Comparison of ENCODE assay signal across 22 cellular contexts in the genomic region with DNA sequence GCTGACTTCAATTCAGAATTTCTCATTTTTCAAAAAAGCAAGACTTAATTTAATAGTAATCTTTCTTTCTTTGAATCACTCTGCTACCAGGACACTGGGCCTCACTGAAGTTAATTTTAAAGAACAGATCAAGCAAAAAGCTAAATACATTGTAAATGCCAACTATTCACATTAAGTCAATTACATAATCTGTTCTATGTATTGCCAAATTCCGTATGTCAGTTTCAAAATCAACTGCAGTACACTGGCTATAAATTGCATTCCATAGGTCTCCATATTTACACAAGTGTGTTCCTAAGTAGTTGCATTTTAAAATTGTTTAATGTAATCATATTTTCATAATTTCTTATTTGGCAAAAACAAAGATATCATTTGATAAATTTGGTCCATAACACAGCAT. TPM values are rescaled to one million over a fixed set of nuclear protein-coding genes. Genes with fewer than 3 reads are reported as not detected.
DNase-seq lines count a peak whose midpoint lies in the region; ATAC-seq lines count a peak whose summit lies in the region.
"Had no signal": no experiment of that assay in that cellular context is flagged by ENCODE, and none has a peak within 500 bp of the region (broad histone marks: within the 10 kb centered on the region; RNA-seq: fewer than 3 reads in every experiment).

No MANE protein-coding gene starts in this region.

- H3K27me3 Mint-ChIP-seq in activated naive CD4-positive, alpha-beta T cell treated with anti-CD3 and anti-CD28 coated beads for 36 hours (ENCODE audit: low read depth), result no peaks in the 10 kb centered on the region
- H3K27me3 Mint-ChIP-seq in T-helper 17 cell, result no peaks in the 10 kb centered on the region
- H3K27me3 Mint-ChIP-seq in naive B cell, result no peaks in the 10 kb centered on the region

- intact Hi-C loops in activated naive CD4-positive, alpha-beta T cell treated with anti-CD3 and anti-CD28 coated beads for 36 hours (cut with micrococcal nuclease), result no loop called here

- peaks cover 89% of the 10 kb centered on the region for H3K4me1 ChIP-seq in Karpas-422 (ENCODE audit: low read length)

- peaks cover 94% of the 10 kb centered on the region for H3K4me1 Mint-ChIP-seq in activated naive CD4-positive, alpha-beta T cell treated with anti-CD3 and anti-CD28 coated beads for 36 hours (ENCODE audit: low read depth)
- H3K4me1 Mint-ChIP-seq in T-helper 17 cell (peaks cover 68% of the 10 kb centered on the region), naive B cell (peaks cover 65 to 97% (median 91%) of the 10 kb centered on the region in 3 donors)

- CTCF ChIA-PET in activated naive CD4-positive, alpha-beta T cell treated with anti-CD3 and anti-CD28 coated beads for 36 hours (lab: Charles Lee), result interaction anchor here (1.2 kb wide), 1 partner anchor 36 kb away, joined by 4 read pairs; no protein-coding TSS in a partner anchor

- H2AFZ ChIP-seq in Karpas-422 (ENCODE audit: low read length), result no peak overlapping the region

- no peaks in the 10 kb centered on the region for H3K27me3 ChIP-seq in Karpas-422 (ENCODE audit: low read length)
- H3K27me3 ChIP-seq: thyroid gland had no signal

- H3K36me3 ChIP-seq in Karpas-422 (ENCODE audit: insufficient read depth, low read length), result no peaks in the 10 kb centered on the region
- H3K36me3 ChIP-seq: HAP-1, thyroid gland had no signal

- H3K27ac Mint-ChIP-seq in activated naive CD4-positive, alpha-beta T cell treated with anti-CD3 and anti-CD28 coated beads for 36 hours, result peak overlapping the region; percentile 19
- peak overlapping the region in 1 of 2 donors; percentile 8 for H3K27ac Mint-ChIP-seq in activated naive CD4-positive, alpha-beta T cell treated with anti-CD3 and anti-CD28 coated beads, Interleukin-2, amount 50 U/mL, for 72 hours
- H3K27ac Mint-ChIP-seq in T-helper 17 cell (peak overlapping the region; percentile 93), naive B cell (peak overlapping the region in 3 of 6 donors; percentile 24 to 85 (median 64))
- H3K27ac Mint-ChIP-seq: endodermal cell had no signal

- peaks cover 96% of the 10 kb centered on the region for H3K79me2 ChIP-seq in Karpas-422 (ENCODE audit: low read length)

- H4K20me1 ChIP-seq in Karpas-422 (ENCODE audit: insufficient read depth, low read depth, low read length), result peaks cover 51% of the 10 kb centered on the region

- no peaks in the 10 kb centered on the region for H3K9me3 Mint-ChIP-seq in activated naive CD4-positive, alpha-beta T cell treated with anti-CD3 and anti-CD28 coated beads for 36 hours
- peaks cover 3 to 15% of the 10 kb centered on the region in 2 donors for H3K9me3 Mint-ChIP-seq in activated naive CD4-positive, alpha-beta T cell treated with anti-CD3 and anti-CD28 coated beads, Interleukin-2, amount 50 U/mL, for 72 hours
- H3K9me3 Mint-ChIP-seq in naive B cell, result peaks cover 0 to 2% (median 0%) of the 10 kb centered on the region in 7 donors

- DNase-seq in activated naive CD4-positive, alpha-beta T cell treated with anti-CD3 and anti-CD28 coated beads for 36 hours, result no peak
- DNase-seq in activated naive CD4-positive, alpha-beta T cell treated with anti-CD3 and anti-CD28 coated beads, Interleukin-2, amount 50 U/mL, for 72 hours (ENCODE audit: low spot score in 2 of 2), result no peak
- no peak for DNase-seq in Karpas-422
- DNase-seq in T-helper 17 cell, result no peak
- DNase-seq in naive B cell, result no peak
- no peak for DNase-seq in NCI-H2227 (lab: John Stamatoyannopoulos, UW; ENCODE audit: unreplicated experiment)
- DNase-seq in T-helper 1 cell, result no peak
- DNase-seq: activated CD4-positive, CD25-positive, alpha-beta regulatory T cell treated with anti-CD3 and anti-CD28 coated beads, Interleukin-2, amount 50 U/mL, for 72 hours; amniotic stem cell; endodermal cell; GF-D8; left cardiac atrium; MM.1S; NCI-H187; NCI-H226; occipital lobe; small intestine; stimulated activated naive CD4-positive, alpha-beta T cell treated with Interleukin-2 at 50 U/mL for 16 hours; thyroid gland had no signal

- no peak for ATAC-seq in activated naive CD4-positive, alpha-beta T cell treated with anti-CD3 and anti-CD28 coated beads, Interleukin-2, amount 50 U/mL, for 72 hours
- ATAC-seq in T-helper 17 cell (no peak), naive B cell (ENCODE audit: low read depth in 2 of 2) (no peak), GM21576 (IDR thresholded peaks at IDR 0.05; ENCODE audit: unreplicated experiment) (no peak)
- ATAC-seq: left cardiac atrium had no signal

- peak overlapping the region; percentile 6 for H3K4me2 ChIP-seq in Karpas-422 (ENCODE audit: low read depth, low read length, poor library complexity, severe bottlenecking)

- H3K9ac ChIP-seq in Karpas-422 (ENCODE audit: low read length), result no peak overlapping the region

- H3K4me3 Mint-ChIP-seq in activated naive CD4-positive, alpha-beta T cell treated with anti-CD3 and anti-CD28 coated beads for 36 hours, result no peak overlapping the region
- no peak overlapping the region for H3K4me3 Mint-ChIP-seq in T-helper 17 cell
- peak overlapping the region in 5 of 8 donors; percentile 29 to 68 (median 47) for H3K4me3 Mint-ChIP-seq in naive B cell
- H3K4me3 Mint-ChIP-seq: endodermal cell had no signal

- no peaks in the 10 kb centered on the region for H3K9me2 ChIP-seq in Karpas-422 (replicated peaks; ENCODE audit: insufficient read depth, low read length)

- H3K9me3 ChIP-seq in Karpas-422 (ENCODE audit: low read length) (no peaks in the 10 kb centered on the region), T-helper 17 cell (ENCODE audit: control insufficient read depth, low read length, poor library complexity, severe bottlenecking) (no peaks in the 10 kb centered on the region)
- H3K9me3 ChIP-seq: HAP-1, thyroid gland had no signal

- no peak overlapping the region for H3K4me3 ChIP-seq in Karpas-422 (ENCODE audit: low read length)
- H3K4me3 ChIP-seq: coronary artery, HAP-1, thyroid gland had no signal

- peaks cover 13% of the 10 kb centered on the region for H3K36me3 Mint-ChIP-seq in activated naive CD4-positive, alpha-beta T cell treated with anti-CD3 and anti-CD28 coated beads for 36 hours (ENCODE audit: low read depth)
- H3K36me3 Mint-ChIP-seq in activated naive CD4-positive, alpha-beta T cell treated with anti-CD3 and anti-CD28 coated beads, Interleukin-2, amount 50 U/mL, for 72 hours, result peaks cover 17 to 73% of the 10 kb centered on the region in 2 donors
- H3K36me3 Mint-ChIP-seq in T-helper 17 cell (ENCODE audit: low read depth) (no peaks in the 10 kb centered on the region), naive B cell (peaks cover 11 to 17% of the 10 kb centered on the region in 2 donors)

- peak overlapping the region; percentile 32 for H3K27ac ChIP-seq in Karpas-422 (ENCODE audit: low read length)
- H3K27ac ChIP-seq: coronary artery, thyroid gland had no signal

RNA-seq across cellular contexts. Expression of a gene that starts 10.1 kb away (rescaled TPM):
- total RNA-seq in activated naive CD4-positive, alpha-beta T cell treated with anti-CD3 and anti-CD28 coated beads for 36 hours, result 10 to 100 TPM; 30.9 to 32.1 TPM
- 10 to 100 TPM; 40.4 to 57.8 TPM for total RNA-seq in activated naive CD4-positive, alpha-beta T cell treated with anti-CD3 and anti-CD28 coated beads, Interleukin-2, amount 50 U/mL, for 72 hours
- 27.6 and 51.6 TPM in 2 replicates for total RNA-seq in Karpas-422 (2014; rRNA removed; shearing (Covaris generic); ENCODE audit: low replicate concordance)
- total RNA-seq in T-helper 17 cell, result 10 to 100 TPM; 72.9 to 86.1 TPM
- 100 to 1,000 TPM in 5 of 6 donors, 10 to 100 TPM in 1; 70.3 to 174 (median 117) TPM for polyA plus RNA-seq in naive B cell (ENCODE audit: low read depth in 6 of 6)

Comparison
In these comparisons a context has a peak if more than half of its experiments do, and no peak if none do; other contexts are left out.
1. H3K4me3 Mint-ChIP-seq: peak in naive B cell (5 of 8); none in activated naive CD4-positive, alpha-beta T cell treated with anti-CD3 and anti-CD28 coated beads for 36 hours (single experiment) and T-helper 17 cell (single experiment).